Comparison of ENCODE assay signal across 23 cellular contexts in genomic region chr13:34086281-34086680, GRCh38.
DNase-seq lines count a peak whose midpoint lies in the region; ATAC-seq, FAIRE-seq and TF ChIP-seq lines count a peak whose summit lies in the region.
"Had no signal": no experiment of that assay in that cellular context is flagged by ENCODE, and none has a peak within 500 bp of the region (broad histone marks: within the 10 kb centered on the region; RNA-seq: fewer than 3 reads in every experiment).

No MANE protein-coding gene starts in this region.

- H3K9me3 ChIP-seq in GM12878 (replicated peaks; ENCODE audit: control insufficient read depth, insufficient read depth, low read length) (peaks cover 5% of the 10 kb centered on the region; the same call in 2 of the 3 replicates), smooth muscle cell (replicated peaks; ENCODE audit: low read depth) (no peaks in the 10 kb centered on the region)
- H3K9me3 ChIP-seq: left ventricle myocardium inferior, transverse colon had no signal

- no TSS peak for BruUV-seq in GM12878 (replicated peaks; lab: Mats Ljungman, UMichigan)

- in situ Hi-C loops in GM12878 (cut with MboI), result loop anchor here (10.0 kb wide), 1 partner anchor 1069 kb away; no protein-coding TSS in a partner anchor

- no peaks in the 10 kb centered on the region for H3K79me2 ChIP-seq in GM12878 (ENCODE audit: control insufficient read depth, insufficient read depth, low read length)
- no peaks in the 10 kb centered on the region for H3K79me2 ChIP-seq in smooth muscle cell (ENCODE audit: low read depth)

- no peak overlapping the region for H3K4me2 ChIP-seq in GM12878 (ENCODE audit: control insufficient read depth, insufficient read depth)
- H3K4me2 ChIP-seq in smooth muscle cell, result no peak overlapping the region

- H3K9ac ChIP-seq in GM12878 (ENCODE audit: control insufficient read depth, insufficient read depth, low read length), result no peak overlapping the region
- no peak overlapping the region for H3K9ac ChIP-seq in smooth muscle cell (ENCODE audit: low read depth)

- peak; percentile 31 for DNase-seq in GM12878 (ENCODE audit: low read depth, low spot score)
- DNase-seq in NCI-H1105 (lab: John Stamatoyannopoulos, UW), result no peak
- no peak for DNase-seq in smooth muscle cell (lab: John Stamatoyannopoulos, UW; ENCODE audit: unreplicated experiment)
- DNase-seq: activated effector memory CD4-positive, alpha-beta T cell treated with anti-CD3 and anti-CD28 coated beads, Interleukin-2, amount 50 U/mL, for 16 hours; amniotic stem cell; dorsolateral prefrontal cortex; GF-D8; Kasumi-1; left ventricle myocardium inferior; mucosa of descending colon; NCI-H1417; NCI-H526 treated with DMSO at 0.1 percent for 48 hours; SIG-M5; stimulated activated CD4-positive, alpha-beta T cell treated with anti-CD3 and anti-CD28 coated beads, Interleukin-12 subunit alpha, Interleukin-12 subunit beta, amount 100 ng/mL, for 4 hours; stimulated activated naive CD4-positive, alpha-beta T cell; T-helper 9 cell; transverse colon had no signal

- RAD21 ChIA-PET in GM12878 (lab: Charles Lee; ENCODE audit: unreplicated experiment), result no interaction called here

- H3F3A ChIP-seq in smooth muscle cell (ENCODE audit: low read depth), result no peaks in the 10 kb centered on the region

- intact Hi-C loops in GM12878 (cut with micrococcal nuclease; ENCODE audit: unreplicated experiment), result no loop called here

- POLR2A ChIA-PET in GM12878 (lab: Charles Lee), result no interaction called here

- 31% methylated on average over 2 of the region's 2 CpGs for WGBS in GM12878 (ENCODE audit: insufficient coverage, insufficient replicate concordance, low lambda C conversion rate, missing lambda C conversion rate)
- 93% methylated on average over 2 of the region's 2 CpGs for WGBS in smooth muscle cell (ENCODE audit: low lambda C conversion rate)

- no peak for TF ChIP-seq RAD21 in GM12878 (IDR thresholded peaks at IDR 0.05; ENCODE audit: insufficient read depth, low read depth, low read length)

- FAIRE-seq in GM12878 (lab: Jason Lieb, UNC), result peak; percentile 72
- FAIRE-seq: H54, HTR-8/SVneo had no signal

- H3K36me3 ChIP-seq in GM12878 (ENCODE audit: control insufficient read depth in 2 of 2, insufficient read depth in 2 of 2, low read length in 1 of 2) (no peaks in the 10 kb centered on the region), smooth muscle cell (ENCODE audit: low read depth) (no peaks in the 10 kb centered on the region)
- H3K36me3 ChIP-seq: left ventricle myocardium inferior, transverse colon had no signal

- SMC1A ChIA-PET in GM12878 (lab: Charles Lee; ENCODE audit: uncharacterized antibody, unreplicated experiment), result interaction anchor here (0.7 kb wide), 1 partner anchor 86 kb away, joined by 3 read pairs; no protein-coding TSS in a partner anchor

- no peak overlapping the region for H2AFZ ChIP-seq in GM12878 (ENCODE audit: control insufficient read depth, low read depth, low read length)
- no peak overlapping the region for H2AFZ ChIP-seq in smooth muscle cell (ENCODE audit: low read depth)

- no peaks in the 10 kb centered on the region for H4K20me1 ChIP-seq in GM12878 (ENCODE audit: control insufficient read depth, insufficient read depth)
- no peaks in the 10 kb centered on the region for H4K20me1 ChIP-seq in smooth muscle cell (ENCODE audit: low read depth)

- ATAC-seq in GM18858 (IDR thresholded peaks at IDR 0.05; ENCODE audit: unreplicated experiment) (peak; percentile 79), GM21390 (IDR thresholded peaks at IDR 0.05; ENCODE audit: unreplicated experiment) (peak; percentile 77), HG02885 (IDR thresholded peaks at IDR 0.05; ENCODE audit: poor library complexity, unreplicated experiment) (peak; percentile 85), GM12878 (peak; percentile 59), HG03280 (IDR thresholded peaks at IDR 0.05; ENCODE audit: unreplicated experiment) (no peak)
- ATAC-seq: mucosa of descending colon had no signal

- CTCF ChIA-PET in GM12878 (lab: Yijun Ruan, JAX), result interaction anchor here (1.4 kb wide), 1 partner anchor 9 kb away, joined by 4 read pairs; no protein-coding TSS in a partner anchor

- H3K4me1 ChIP-seq in GM12878 (ENCODE audit: control insufficient read depth, insufficient read depth, low read length) (no peaks in the 10 kb centered on the region), smooth muscle cell (ENCODE audit: low read depth) (no peaks in the 10 kb centered on the region)
- H3K4me1 ChIP-seq: left ventricle myocardium inferior, transverse colon had no signal

- H3K4me3 ChIP-seq in GM12878 (no peak overlapping the region), smooth muscle cell (no peak overlapping the region)
- H3K4me3 ChIP-seq: dorsolateral prefrontal cortex, left ventricle myocardium inferior, mucosa of descending colon, transverse colon had no signal

- H3K27ac ChIP-seq in GM12878 (ENCODE audit: control insufficient read depth, insufficient read depth) (no peak overlapping the region), smooth muscle cell (ENCODE audit: low read depth) (no peak overlapping the region)
- H3K27ac ChIP-seq: dorsolateral prefrontal cortex, left ventricle myocardium inferior, transverse colon had no signal

- no peaks in the 10 kb centered on the region for H3K27me3 ChIP-seq in GM12878 (replicated peaks in 1 of 2; ENCODE audit: control insufficient read depth in 2 of 2, insufficient read depth in 2 of 2, low read length in 1 of 2)
- no peaks in the 10 kb centered on the region for H3K27me3 ChIP-seq in smooth muscle cell (ENCODE audit: low read depth)
- H3K27me3 ChIP-seq: dorsolateral prefrontal cortex, transverse colon had no signal

- TF ChIP-seq CTCF in GM12878 (IDR thresholded peaks at IDR 0.05 in 2 of 3, conservative IDR thresholded peaks at IDR 0.05 in 1 of 3; ENCODE audit: control insufficient read depth in 2 of 3, extremely low read depth in 1 of 3, insufficient read depth in 1 of 3, low read depth in 3 of 3, low read length in 3 of 3) (no peak), smooth muscle cell (IDR thresholded peaks at IDR 0.05; ENCODE audit: borderline replicate concordance, insufficient read depth, poor library complexity, severe bottlenecking) (no peak)

- TF ChIP-seq EP300 in GM12878 (IDR thresholded peaks at IDR 0.05; ENCODE audit: borderline replicate concordance in 1 of 2, control insufficient read depth in 1 of 2, low read depth in 2 of 2, low read length in 2 of 2), result no peak

- TF ChIP-seq POLR2A in GM12878 (IDR thresholded peaks at IDR 0.05; ENCODE audit: low read depth, low read length), result no peak

TF ChIP-seq in GM12878, 131 proteins besides CTCF, POLR2A, EP300 and RAD21:
- TF ChIP-seq NR2F1 (conservative IDR thresholded peaks at IDR 0.05) (peak; percentile 68; the same call in 1 of the 2 replicates), NFYA (IDR thresholded peaks at IDR 0.05; ENCODE audit: borderline replicate concordance, low read depth, low read length) (no peak), IKZF1 (conservative IDR thresholded peaks at IDR 0.05) (0 out of 2 replicates have a peak, but pooled peaks have one; percentile 13), ZNF24 (IDR thresholded peaks at IDR 0.05) (no peak), SPI1 (IDR thresholded peaks at IDR 0.05; ENCODE audit: borderline replicate concordance, insufficient read depth, low read depth, low read length) (peak; percentile 45; the same call in 1 of the 2 replicates), ZNF217 (IDR thresholded peaks at IDR 0.05) (peak; percentile 65; the same call in 1 of the 2 replicates), MTA2 (IDR thresholded peaks at IDR 0.05; ENCODE audit: low read depth) (peak; percentile 33; the same call in 1 of the 2 replicates)
- TF ChIP-seq, protein P1, sequence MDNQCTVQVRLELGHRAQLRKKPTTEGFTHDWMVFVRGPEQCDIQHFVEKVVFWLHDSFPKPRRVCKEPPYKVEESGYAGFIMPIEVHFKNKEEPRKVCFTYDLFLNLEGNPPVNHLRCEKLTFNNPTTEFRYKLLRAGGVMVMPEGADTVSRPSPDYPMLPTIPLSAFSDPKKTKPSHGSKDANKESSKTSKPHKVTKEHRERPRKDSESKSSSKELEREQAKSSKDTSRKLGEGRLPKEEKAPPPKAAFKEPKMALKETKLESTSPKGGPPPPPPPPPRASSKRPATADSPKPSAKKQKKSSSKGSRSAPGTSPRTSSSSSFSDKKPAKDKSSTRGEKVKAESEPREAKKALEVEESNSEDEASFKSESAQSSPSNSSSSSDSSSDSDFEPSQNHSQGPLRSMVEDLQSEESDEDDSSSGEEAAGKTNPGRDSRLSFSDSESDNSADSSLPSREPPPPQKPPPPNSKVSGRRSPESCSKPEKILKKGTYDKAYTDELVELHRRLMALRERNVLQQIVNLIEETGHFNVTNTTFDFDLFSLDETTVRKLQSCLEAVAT (IDR thresholded peaks at IDR 0.05), result no peak
TF ChIP-seq in GM12878: peak in this region for 5.
